27 cellular contexts compared by ENCODE assay signal in genomic region chr9:77679696-77680359, GRCh38. TPM values are rescaled to one million over a fixed set of nuclear protein-coding genes. Genes with fewer than 3 reads are reported as not detected.
"Had no signal": no experiment of that assay in that cellular context is flagged by ENCODE, and none has a peak within 500 bp of the region (broad histone marks: within the 10 kb centered on the region; RNA-seq: fewer than 3 reads in every experiment).

No MANE protein-coding gene starts in this region.

- FAIRE-seq: bronchial epithelial cell had no signal

- H3K4me3 Mint-ChIP-seq: activated CD4-positive, alpha-beta memory T cell treated with anti-CD3 and anti-CD28 coated beads for 36 hours; activated CD4-positive, alpha-beta T cell treated with anti-CD3 and anti-CD28 coated beads, Interleukin-2, amount 10 ng/mL, durations not matched to agents 7 days and 5 days; activated naive CD4-positive, alpha-beta T cell treated with anti-CD3 and anti-CD28 coated beads for 36 hours; activated naive CD8-positive, alpha-beta T cell treated with anti-CD3 and anti-CD28 coated beads for 36 hours; activated T-cell treated with anti-CD3 and anti-CD28 coated beads, Interleukin-2, amount 50 U/mL, for 4 hours; activated T-helper 17 cell treated with anti-CD3 and anti-CD28 coated beads, Interleukin-2, amount 50 U/mL, for 72 hours; T-cell had no signal

- H3K4me3 ChIP-seq: SK-N-MC had no signal

- H3K4me2 ChIP-seq: KMS-11 had no signal

- H3K9ac ChIP-seq: KMS-11 had no signal

- H3K27ac Mint-ChIP-seq: activated CD4-positive, alpha-beta memory T cell treated with anti-CD3 and anti-CD28 coated beads for 36 hours; activated CD4-positive, alpha-beta T cell treated with anti-CD3 and anti-CD28 coated beads, Interleukin-2, amount 10 ng/mL, durations not matched to agents 7 days and 5 days; activated naive CD4-positive, alpha-beta T cell treated with anti-CD3 and anti-CD28 coated beads for 36 hours; activated naive CD8-positive, alpha-beta T cell treated with anti-CD3 and anti-CD28 coated beads for 36 hours; activated T-helper 17 cell treated with anti-CD3 and anti-CD28 coated beads, Interleukin-2, amount 50 U/mL, for 72 hours; T-cell had no signal

- H3K9me3 Mint-ChIP-seq: activated CD4-positive, alpha-beta T cell treated with anti-CD3 and anti-CD28 coated beads, Interleukin-2, amount 10 ng/mL, durations not matched to agents 7 days and 5 days; activated naive CD4-positive, alpha-beta T cell treated with anti-CD3 and anti-CD28 coated beads for 36 hours; activated T-cell treated with anti-CD3 and anti-CD28 coated beads, Interleukin-2, amount 50 U/mL, for 4 hours; activated T-helper 17 cell treated with anti-CD3 and anti-CD28 coated beads, Interleukin-2, amount 50 U/mL, for 72 hours; T-cell had no signal

- H3K36me3 Mint-ChIP-seq: activated CD4-positive, alpha-beta memory T cell treated with anti-CD3 and anti-CD28 coated beads for 36 hours; activated naive CD8-positive, alpha-beta T cell treated with anti-CD3 and anti-CD28 coated beads for 36 hours; T-cell had no signal

- H3K4me1 Mint-ChIP-seq: activated CD4-positive, alpha-beta T cell treated with anti-CD3 and anti-CD28 coated beads, Interleukin-2, amount 10 ng/mL, durations not matched to agents 7 days and 5 days; activated naive CD8-positive, alpha-beta T cell treated with anti-CD3 and anti-CD28 coated beads for 36 hours; activated T-helper 17 cell treated with anti-CD3 and anti-CD28 coated beads, Interleukin-2, amount 50 U/mL, for 72 hours; T-cell had no signal

- DNase-seq: activated CD4-positive, alpha-beta memory T cell treated with anti-CD3 and anti-CD28 coated beads for 36 hours; activated CD4-positive, alpha-beta T cell treated with anti-CD3 and anti-CD28 coated beads, Interleukin-2, amount 10 ng/mL, durations not matched to agents 7 days and 5 days; activated CD4-positive, CD25-positive, alpha-beta regulatory T cell; activated CD8-positive, alpha-beta memory T cell treated with anti-CD3 and anti-CD28 coated beads for 24 hours; activated gamma-delta T cell; activated naive CD4-positive, alpha-beta T cell treated with anti-CD3 and anti-CD28 coated beads for 36 hours; activated naive CD8-positive, alpha-beta T cell treated with anti-CD3 and anti-CD28 coated beads for 36 hours; activated T-cell treated with anti-CD3 and anti-CD28 coated beads, Interleukin-2, amount 50 U/mL, for 4 hours; aorta; MM.1S; NCI-H1105; NCI-H1436; NCI-H1694 treated with DMSO at 0.1 percent for 48 hours; NCI-H2029 treated with DMSO at 0.1 percent for 48 hours; NCI-H345; NCI-H510A; NCI-H526 treated with DMSO at 0.1 percent for 48 hours; NCI-H82; SIG-M5; T-cell had no signal

- H3K27ac ChIP-seq: KMS-11, SK-N-MC, VCaP had no signal

- ATAC-seq: activated T-cell treated with anti-CD3 and anti-CD28 coated beads, Interleukin-2, amount 50 U/mL, for 4 hours; activated T-helper 17 cell treated with anti-CD3 and anti-CD28 coated beads, Interleukin-2, amount 50 U/mL, for 72 hours; T-cell had no signal

RNA-seq across cellular contexts. Expression of gene GNA14, which starts 31.7 kb away (rescaled TPM):
- total RNA-seq: activated CD4-positive, alpha-beta memory T cell treated with anti-CD3 and anti-CD28 coated beads for 36 hours; activated CD4-positive, alpha-beta T cell treated with anti-CD3 and anti-CD28 coated beads, Interleukin-2, amount 10 ng/mL, durations not matched to agents 7 days and 5 days; activated naive CD4-positive, alpha-beta T cell treated with anti-CD3 and anti-CD28 coated beads for 36 hours; activated naive CD8-positive, alpha-beta T cell treated with anti-CD3 and anti-CD28 coated beads for 36 hours; activated T-helper 17 cell treated with anti-CD3 and anti-CD28 coated beads, Interleukin-2, amount 50 U/mL, for 72 hours; bronchial epithelial cell; OCI-LY7; T-cell; T-helper 2 cell treated with Interferon-gamma antibody and Interleukin-4, amounts not matched to agents 100 ng/mL and 5 ng/mL, for 36 hours had no signal
